Comparison of ENCODE assay signal across 1 cellular context in genomic region chr2:128381001-128381938, GRCh38.
A peak's percentile ranks its signal among the peaks of the same experiment; 100 is the strongest.
TF ChIP-seq lines count a peak whose summit lies in the region.

No MANE protein-coding gene starts in this region.

TF ChIP-seq in HepG2, 621 proteins besides CTCF, POLR2A, EP300 and RAD21 (continued from another document and continues in another):
- TF ChIP-seq ZNF513 (CRISPR knock-in tag; conservative IDR thresholded peaks at IDR 0.05) (no peak), ZNF572 (CRISPR knock-in tag; IDR thresholded peaks at IDR 0.05) (no peak), CBX2 (IDR thresholded peaks at IDR 0.05; ENCODE audit: low read depth, low read length) (no peak), CBX2 (CRISPR knock-in tag; IDR thresholded peaks at IDR 0.05; ENCODE audit: low read depth) (peak; percentile 75; the same call in 1 of the 2 replicates), ZMAT3 (CRISPR knock-in tag; conservative IDR thresholded peaks at IDR 0.05) (no peak), ZNF18 (CRISPR knock-in tag; IDR thresholded peaks at IDR 0.05; ENCODE audit: insufficient replicate concordance) (no peak), ZNF274 (CRISPR knock-in tag; IDR thresholded peaks at IDR 0.05) (peak; percentile 29; the same call in 1 of the 2 replicates), PCBP2 (optimal IDR thresholded peaks at IDR 0.05; ENCODE audit: low read depth, low read length, poor library complexity, severe bottlenecking) (no peak), ZNF281 (CRISPR knock-in tag; IDR thresholded peaks at IDR 0.05; ENCODE audit: borderline replicate concordance) (no peak; the same call in 1 of the 2 replicates), RXRB (CRISPR knock-in tag; IDR thresholded peaks at IDR 0.05; ENCODE audit: borderline replicate concordance) (peak; percentile 79), ZNF143 (CRISPR knock-in tag; IDR thresholded peaks at IDR 0.05) (no peak), SP5 (CRISPR knock-in tag; IDR thresholded peaks at IDR 0.05; ENCODE audit: borderline replicate concordance, low read depth) (peak; percentile 99), NKX3-1 (CRISPR knock-in tag; IDR thresholded peaks at IDR 0.05) (no peak), ZFP36L2 (CRISPR knock-in tag; IDR thresholded peaks at IDR 0.05) (no peak), AGO1 (IDR thresholded peaks at IDR 0.05; ENCODE audit: low read depth, low read length, poor library complexity, severe bottlenecking) (no peak), KLF16 (CRISPR knock-in tag; IDR thresholded peaks at IDR 0.05) (peak in 1 of 2 experiments; percentile 54; a peak in 1 of 4 replicates), ZNF101 (CRISPR knock-in tag; IDR thresholded peaks at IDR 0.05; ENCODE audit: borderline replicate concordance, low read depth) (no peak), SMAD1 (CRISPR knock-in tag; IDR thresholded peaks at IDR 0.05; ENCODE audit: borderline replicate concordance, low read depth) (peak; percentile 76; the same call in 1 of the 2 replicates), ZNF326 (CRISPR knock-in tag; IDR thresholded peaks at IDR 0.05; ENCODE audit: borderline replicate concordance) (no peak), ZNF616 (CRISPR knock-in tag; IDR thresholded peaks at IDR 0.05; ENCODE audit: low read depth) (no peak), PTBP1 (IDR thresholded peaks at IDR 0.05; ENCODE audit: low read depth, low read length, poor library complexity, severe bottlenecking) (no peak), ZNF543 (CRISPR knock-in tag; IDR thresholded peaks at IDR 0.05) (no peak), ZNF160 (CRISPR knock-in tag; IDR thresholded peaks at IDR 0.05) (no peak), ZKSCAN1 (IDR thresholded peaks at IDR 0.05; ENCODE audit: low read length) (no peak), ZNF790 (CRISPR knock-in tag; IDR thresholded peaks at IDR 0.05; ENCODE audit: borderline replicate concordance) (no peak), PHF8 (CRISPR knock-in tag; IDR thresholded peaks at IDR 0.05) (peak; percentile 44), ZBTB21 (CRISPR knock-in tag; IDR thresholded peaks at IDR 0.05) (no peak), ZNF615 (CRISPR knock-in tag; IDR thresholded peaks at IDR 0.05; ENCODE audit: borderline replicate concordance) (no peak), SRSF1 (optimal IDR thresholded peaks at IDR 0.05; ENCODE audit: low read depth, low read length) (no peak), ZMAT5 (CRISPR knock-in tag; IDR thresholded peaks at IDR 0.05; ENCODE audit: borderline replicate concordance, low read depth) (no peak), ZBTB44 (CRISPR knock-in tag; IDR thresholded peaks at IDR 0.05) (no peak), ZNF282 (IDR thresholded peaks at IDR 0.05; ENCODE audit: partially characterized antibody) (no peak), HIVEP1 (CRISPR knock-in tag; IDR thresholded peaks at IDR 0.05) (peak; percentile 74; the same call in 1 of the 2 replicates), MTA1 (CRISPR knock-in tag; IDR thresholded peaks at IDR 0.05; ENCODE audit: borderline replicate concordance) (peak; percentile 80; the same call in 1 of the 2 replicates), BRD4 (CRISPR knock-in tag; IDR thresholded peaks at IDR 0.05) (no peak), ZNF629 (CRISPR knock-in tag; conservative IDR thresholded peaks at IDR 0.05) (no peak), ZNF614 (CRISPR knock-in tag; IDR thresholded peaks at IDR 0.05; ENCODE audit: borderline replicate concordance) (0 out of 2 replicates have a peak, but pooled peaks have one; percentile 66), ZNF276 (CRISPR knock-in tag; IDR thresholded peaks at IDR 0.05; ENCODE audit: low read depth) (no peak), HNF4G (IDR thresholded peaks at IDR 0.05; ENCODE audit: borderline replicate concordance, low read depth, low read length) (0 out of 2 replicates have a peak, but pooled peaks have one; percentile 32), HNF4G (CRISPR knock-in tag; IDR thresholded peaks at IDR 0.05; ENCODE audit: borderline replicate concordance, low read depth) (peak; percentile 71; the same call in 1 of the 2 replicates), MYPOP (CRISPR knock-in tag; IDR thresholded peaks at IDR 0.05) (no peak), HOXD1 (CRISPR knock-in tag; IDR thresholded peaks at IDR 0.05) (peak; percentile 48; the same call in 1 of the 2 replicates), NONO (IDR thresholded peaks at IDR 0.05) (no peak), NONO (CRISPR knock-in tag; conservative IDR thresholded peaks at IDR 0.05) (no peak), PHF5A (CRISPR knock-in tag; IDR thresholded peaks at IDR 0.05; ENCODE audit: low read depth, unreplicated experiment) (no peak), SIN3B (IDR thresholded peaks at IDR 0.05; ENCODE audit: low read length) (no peak), HOXA3 (CRISPR knock-in tag; IDR thresholded peaks at IDR 0.05) (peak; percentile 83), ZNF777 (CRISPR knock-in tag; IDR thresholded peaks at IDR 0.05) (no peak), ZNF639 (CRISPR knock-in tag; conservative IDR thresholded peaks at IDR 0.05) (no peak), ZNF124 (CRISPR knock-in tag; IDR thresholded peaks at IDR 0.05) (no peak), DR1 (CRISPR knock-in tag; IDR thresholded peaks at IDR 0.05) (no peak), GZF1 (CRISPR knock-in tag; IDR thresholded peaks at IDR 0.05) (no peak), RNF2 (conservative IDR thresholded peaks at IDR 0.05; ENCODE audit: low read depth) (no peak; the same call in 1 of the 2 replicates), MTF1 (CRISPR knock-in tag; IDR thresholded peaks at IDR 0.05) (no peak), GLI4 (CRISPR knock-in tag; IDR thresholded peaks at IDR 0.05; ENCODE audit: borderline replicate concordance) (no peak), HOXA9 (CRISPR knock-in tag; IDR thresholded peaks at IDR 0.05; ENCODE audit: borderline replicate concordance) (no peak), ISX (CRISPR knock-in tag; conservative IDR thresholded peaks at IDR 0.05) (no peak), TERF1 (CRISPR knock-in tag; IDR thresholded peaks at IDR 0.05) (no peak), RARG (CRISPR knock-in tag; IDR thresholded peaks at IDR 0.05; ENCODE audit: low read depth) (no peak), ZFP37 (CRISPR knock-in tag; IDR thresholded peaks at IDR 0.05; ENCODE audit: borderline replicate concordance) (no peak), ZNF382 (CRISPR knock-in tag; IDR thresholded peaks at IDR 0.05; ENCODE audit: borderline replicate concordance) (no peak), HMG20B (CRISPR knock-in tag; conservative IDR thresholded peaks at IDR 0.05) (no peak), MIER2 (CRISPR knock-in tag; IDR thresholded peaks at IDR 0.05) (no peak)
